8 cellular contexts compared by ENCODE assay signal in genomic region chr12:46664771-46665287, GRCh38.
A peak's percentile ranks its signal among the peaks of the same experiment; 100 is the strongest.
DNase-seq lines count a peak whose midpoint lies in the region; ATAC-seq and TF ChIP-seq lines count a peak whose summit lies in the region.

No MANE protein-coding gene starts in this region.

- ATAC-seq in GM21390 (IDR thresholded peaks at IDR 0.05; ENCODE audit: unreplicated experiment): peak; percentile 59
- ATAC-seq in activated T-helper 17 cell treated with anti-CD3 and anti-CD28 coated beads, Interleukin-2, amount 50 U/mL, for 72 hours (replicated peaks): peak; percentile 96
- ATAC-seq in naive thymus-derived CD4-positive, alpha-beta T cell: peak; percentile 79
- no peak for ATAC-seq in HG03045 (IDR thresholded peaks at IDR 0.05; ENCODE audit: unreplicated experiment)
- ATAC-seq in GM21367 (IDR thresholded peaks at IDR 0.05; ENCODE audit: unreplicated experiment): no peak

- no peak overlapping the region for H3K4me3 ChIP-seq in naive thymus-derived CD4-positive, alpha-beta T cell (ENCODE audit: low read length)

- H3K4me3 Mint-ChIP-seq in Calu3 (ENCODE audit: low read depth, unreplicated experiment): no peak overlapping the region
- peak overlapping the region; percentile 57 for H3K4me3 Mint-ChIP-seq in activated T-helper 17 cell treated with anti-CD3 and anti-CD28 coated beads, Interleukin-2, amount 50 U/mL, for 72 hours
- peak overlapping the region in 1 of 10 donors; percentile 42 for H3K4me3 Mint-ChIP-seq in naive thymus-derived CD4-positive, alpha-beta T cell

- no peaks in the 10 kb centered on the region for H3K9me3 Mint-ChIP-seq in Calu3 (ENCODE audit: low read depth, unreplicated experiment)
- H3K9me3 Mint-ChIP-seq in activated T-helper 17 cell treated with anti-CD3 and anti-CD28 coated beads, Interleukin-2, amount 50 U/mL, for 72 hours: no peaks in the 10 kb centered on the region
- H3K9me3 Mint-ChIP-seq in naive thymus-derived CD4-positive, alpha-beta T cell: peaks cover 0 to 6% (median under 1%) of the 10 kb centered on the region in 11 donors

- peaks cover 44% of the 10 kb centered on the region for H3K4me1 Mint-ChIP-seq in Calu3 (ENCODE audit: low read depth, unreplicated experiment)
- H3K4me1 Mint-ChIP-seq in activated T-helper 17 cell treated with anti-CD3 and anti-CD28 coated beads, Interleukin-2, amount 50 U/mL, for 72 hours: peaks cover 18% of the 10 kb centered on the region
- H3K4me1 Mint-ChIP-seq in naive thymus-derived CD4-positive, alpha-beta T cell: peaks cover 8 to 39% (median 18%) of the 10 kb centered on the region in 7 donors

- no peak overlapping the region for H3K27ac Mint-ChIP-seq in Calu3 (ENCODE audit: unreplicated experiment)
- peak overlapping the region; percentile 25 for H3K27ac Mint-ChIP-seq in activated T-helper 17 cell treated with anti-CD3 and anti-CD28 coated beads, Interleukin-2, amount 50 U/mL, for 72 hours
- peak overlapping the region in 1 of 9 donors; percentile 19 for H3K27ac Mint-ChIP-seq in naive thymus-derived CD4-positive, alpha-beta T cell

- H3K36me3 Mint-ChIP-seq in Calu3 (ENCODE audit: insufficient read depth, unreplicated experiment): no peaks in the 10 kb centered on the region
- H3K36me3 Mint-ChIP-seq in activated T-helper 17 cell treated with anti-CD3 and anti-CD28 coated beads, Interleukin-2, amount 50 U/mL, for 72 hours (ENCODE audit: low read depth): no peaks in the 10 kb centered on the region
- peaks cover 0 to 9% (median 3%) of the 10 kb centered on the region in 5 donors for H3K36me3 Mint-ChIP-seq in naive thymus-derived CD4-positive, alpha-beta T cell

- no peaks in the 10 kb centered on the region for H3K27me3 Mint-ChIP-seq in Calu3 (ENCODE audit: unreplicated experiment)
- H3K27me3 Mint-ChIP-seq in activated T-helper 17 cell treated with anti-CD3 and anti-CD28 coated beads, Interleukin-2, amount 50 U/mL, for 72 hours: no peaks in the 10 kb centered on the region
- H3K27me3 Mint-ChIP-seq in naive thymus-derived CD4-positive, alpha-beta T cell: no peaks in the 10 kb centered on the region

- CTCF ChIA-PET in Calu3 (lab: Charles Lee): no interaction called here
- CTCF ChIA-PET in naive thymus-derived CD4-positive, alpha-beta T cell (lab: Charles Lee): interaction anchor here (0.7 to 1.6 kb wide), 2 partner anchors 13 to 181 kb away, joined by 3 to 4 read pairs; no protein-coding TSS in a partner anchor

- H3K36me3 ChIP-seq in naive thymus-derived CD4-positive, alpha-beta T cell (ENCODE audit: control insufficient read depth in 2 of 3, insufficient read depth in 3 of 3, low read length in 3 of 3): no peaks in the 10 kb centered on the region

- no peak for TF ChIP-seq CTCF in Calu3 (IDR thresholded peaks at IDR 0.05; ENCODE audit: unreplicated experiment)

- intact Hi-C loops in Calu3 (cut with micrococcal nuclease; ENCODE audit: unreplicated experiment): loop anchor here (5.0 kb wide), 3 partner anchors 193 to 323 kb away; no protein-coding TSS in a partner anchor
- intact Hi-C loops in naive thymus-derived CD4-positive, alpha-beta T cell (cut with micrococcal nuclease): loop anchor here (5.0 to 10.0 kb wide), 6 partner anchors 58 to 673 kb away; partner anchors contain the start of gene SCAF11 (in 1 of the 2)

- POLR2A ChIA-PET in naive thymus-derived CD4-positive, alpha-beta T cell (lab: Charles Lee): no interaction called here

- no peaks in the 10 kb centered on the region for H3K27me3 ChIP-seq in naive thymus-derived CD4-positive, alpha-beta T cell (ENCODE audit: control insufficient read depth in 2 of 2, insufficient read depth in 2 of 2, low read length in 2 of 2)

- H3K4me1 ChIP-seq in naive thymus-derived CD4-positive, alpha-beta T cell (ENCODE audit: control insufficient read depth in 2 of 2, insufficient read depth in 2 of 2, low read length in 2 of 2): peaks cover 0 to 9% of the 10 kb centered on the region in 2 donors

- DNase-seq in Calu3 (peak; percentile 34), M059J (ENCODE audit: low read depth) (peak; percentile 93)
- DNase-seq in naive thymus-derived CD4-positive, alpha-beta T cell: no peak
- DNase-seq in stimulated activated CD8-positive, alpha-beta memory T cell treated with anti-CD3 and anti-CD28 coated beads, Interleukin-4, amount 100 ng/mL, for 48 hours: no peak

- H3K9me3 ChIP-seq in naive thymus-derived CD4-positive, alpha-beta T cell (ENCODE audit: control insufficient read depth in 2 of 3, low read length in 3 of 3): no peaks in the 10 kb centered on the region

- no TSS peak for BruUV-seq in Calu3 (replicated peaks; lab: Mats Ljungman, UMichigan)

- H3K27ac ChIP-seq in naive thymus-derived CD4-positive, alpha-beta T cell (ENCODE audit: low read depth, low read length): no peak overlapping the region

Comparison
In these comparisons a context has a peak if more than half of its experiments do, and no peak if none do; other contexts are left out.
1. DNase-seq: peak in Calu3 (single experiment) and M059J (single experiment); none in naive thymus-derived CD4-positive, alpha-beta T cell (0 of 9) and stimulated activated CD8-positive, alpha-beta memory T cell treated with anti-CD3 and anti-CD28 coated beads, Interleukin-4, amount 100 ng/mL, for 48 hours (single experiment).
2. ATAC-seq: peak in GM21390 (single experiment), activated T-helper 17 cell treated with anti-CD3 and anti-CD28 coated beads, Interleukin-2, amount 50 U/mL, for 72 hours (single experiment) and naive thymus-derived CD4-positive, alpha-beta T cell (single experiment); none in HG03045 (single experiment) and GM21367 (single experiment).